Comparison of ENCODE assay signal across 23 cellular contexts in the genomic region with DNA sequence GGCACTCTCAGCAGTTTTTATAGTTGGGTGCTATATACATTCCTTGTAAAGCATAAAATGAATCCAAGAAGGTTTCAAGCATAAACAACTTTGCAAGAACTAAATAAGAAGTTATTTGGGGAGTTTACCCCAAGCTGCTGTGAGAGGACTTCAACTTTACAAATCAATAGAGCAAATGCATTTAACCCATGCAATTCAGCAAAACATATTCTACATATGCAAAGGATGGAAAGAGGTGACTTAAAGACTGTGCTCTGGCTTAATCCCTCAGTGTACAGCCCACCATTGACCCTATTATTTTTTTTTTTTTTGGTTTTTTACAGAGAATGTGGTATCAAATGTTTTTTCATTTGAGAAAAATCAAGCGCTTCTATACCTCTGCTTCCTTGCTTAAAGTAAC.
DNase-seq lines count a peak whose midpoint lies in the region; ATAC-seq, FAIRE-seq and TF ChIP-seq lines count a peak whose summit lies in the region.
"Had no signal": no experiment of that assay in that cellular context is flagged by ENCODE, and none has a peak within 500 bp of the region (broad histone marks: within the 10 kb centered on the region; RNA-seq: fewer than 3 reads in every experiment).

No MANE protein-coding gene starts in this region.

- intact Hi-C loops in aorta (cut with DNase I) = no loop called here

- no peaks in the 10 kb centered on the region for H4K20me1 ChIP-seq in GM23338 (replicated peaks; ENCODE audit: insufficient read depth)
- no peaks in the 10 kb centered on the region for H4K20me1 ChIP-seq in H9 (ENCODE audit: control insufficient read depth, insufficient read depth, insufficient read length)
- no peaks in the 10 kb centered on the region for H4K20me1 ChIP-seq in H1 (replicated peaks in 1 of 2; ENCODE audit: control insufficient read depth in 1 of 2, insufficient read depth in 2 of 2, low read length in 2 of 2)
- H4K20me1 ChIP-seq: BLaER1 treated with 17β-estradiol and CSF1 and Interleukin-3, amounts not matched to agents 10 nM and 100 nM had no signal

- no peak overlapping the region for H2BK12ac ChIP-seq in H9 (ENCODE audit: insufficient read length, low read depth, low read length)
- H2BK12ac ChIP-seq in H1 (ENCODE audit: low read depth, low read length) = no peak overlapping the region

- no peak overlapping the region for H2BK15ac ChIP-seq in H9 (ENCODE audit: low read depth, low read length)
- no peak overlapping the region for H2BK15ac ChIP-seq in H1 (ENCODE audit: low read length)

- H3K27ac Mint-ChIP-seq in GM23338 (peak overlapping the region; percentile 96), H9 (peak overlapping the region; percentile 89 to 94 (median 91))
- H3K27ac Mint-ChIP-seq: B cell; CD4-positive, alpha-beta memory T cell; CD4-positive, CD25-positive, alpha-beta regulatory T cell had no signal

- POLR2A ChIA-PET in H1 (lab: Charles Lee; ENCODE audit: partially characterized antibody) = no interaction called here

- no peak overlapping the region for H3K9ac ChIP-seq in H9 (ENCODE audit: extremely low read depth, insufficient read length, low read length)
- H3K9ac ChIP-seq in HUES64 (ENCODE audit: low read depth, low read length) = no peak overlapping the region
- H3K9ac ChIP-seq in H1 (replicated peaks in 1 of 4; ENCODE audit: extremely low read depth in 1 of 4, low read depth in 3 of 4, low read length in 3 of 4) = no peak overlapping the region
- H3K9ac ChIP-seq: BLaER1 treated with 17β-estradiol and CSF1 and Interleukin-3, amounts not matched to agents 10 nM and 100 nM had no signal

- H3K18ac ChIP-seq in H9 (ENCODE audit: insufficient read length, low read depth, low read length) (no peak overlapping the region), H1 (ENCODE audit: extremely low read depth, low read length) (no peak overlapping the region)

- TF ChIP-seq POLR2A in H1 (IDR thresholded peaks at IDR 0.05; ENCODE audit: control extremely low read depth in 1 of 2, low read depth in 2 of 2, low read length in 2 of 2) = no peak

- H3K14ac ChIP-seq in H9 (ENCODE audit: insufficient read depth, low read length) = no peak overlapping the region
- no peak overlapping the region for H3K14ac ChIP-seq in H1 (ENCODE audit: insufficient read length)

- no peak overlapping the region for H3T11ph ChIP-seq in H9 (ENCODE audit: low read length)

- H3K4me1 Mint-ChIP-seq in GM23338 = peaks cover 24% of the 10 kb centered on the region
- peaks cover 25 to 28% of the 10 kb centered on the region in 2 experiments for H3K4me1 Mint-ChIP-seq in H9
- H3K4me1 Mint-ChIP-seq: CD4-positive, alpha-beta memory T cell; CD4-positive, CD25-positive, alpha-beta regulatory T cell had no signal

- TF ChIP-seq CTCF in GM23338 (conservative IDR thresholded peaks at IDR 0.05; ENCODE audit: low read depth in 2 of 2) (no peak), H9 (conservative IDR thresholded peaks at IDR 0.05) (no peak), H1 (IDR thresholded peaks at IDR 0.05; ENCODE audit: control extremely low read depth in 1 of 3, insufficient read depth in 1 of 3, low read depth in 1 of 3, low read length in 3 of 3) (no peak)

- H3K36me3 Mint-ChIP-seq in GM23338 (ENCODE audit: low read depth) = peaks cover 12% of the 10 kb centered on the region
- peaks cover 0 to 15% (median 8%) of the 10 kb centered on the region in 3 experiments; a peak in 5 of 7 replicates for H3K36me3 Mint-ChIP-seq in H9 (ENCODE audit: insufficient read depth in 1 of 3, low read depth in 3 of 3)
- H3K36me3 Mint-ChIP-seq: CD4-positive, alpha-beta memory T cell; CD4-positive, CD25-positive, alpha-beta regulatory T cell had no signal

- H3K4me3 ChIP-seq in GM23338 (no peak overlapping the region), HUES64 (ENCODE audit: low read length) (no peak overlapping the region), H1 (ENCODE audit: extremely low read depth in 1 of 4, insufficient read depth in 2 of 4, low read depth in 3 of 4, low read length in 4 of 4) (peak overlapping the region in 1 of 4 experiments; percentile 12; a peak in 1 of 8 replicates), aorta (ENCODE audit: low read length in 2 of 2) (no peak overlapping the region)
- H3K4me3 ChIP-seq: A549; BLaER1 treated with 17β-estradiol and CSF1 and Interleukin-3, amounts not matched to agents 10 nM and 100 nM had no signal

- no peak overlapping the region for H2BK120ac ChIP-seq in H9 (ENCODE audit: low read depth, low read length, poor library complexity, severe bottlenecking)
- no peak overlapping the region for H2BK120ac ChIP-seq in H1 (replicated peaks; ENCODE audit: low read depth, low read length)

- H4K5ac ChIP-seq in H9 (ENCODE audit: insufficient read length, low read depth, low read length) (no peak overlapping the region), H1 (ENCODE audit: insufficient read length, low read depth, low read length) (peak overlapping the region; percentile 58)

- peaks cover 4% of the 10 kb centered on the region; the same call in 2 of the 3 replicates for H3K9me3 Mint-ChIP-seq in GM23338
- peaks cover 0 to 2% of the 10 kb centered on the region in 2 experiments; a peak in 2 of 5 replicates for H3K9me3 Mint-ChIP-seq in H9

- H3K79me1 ChIP-seq in H9 (ENCODE audit: insufficient read depth, low read depth, low read length, poor library complexity, severe bottlenecking) (no peaks in the 10 kb centered on the region), H1 (ENCODE audit: low read depth, low read length) (no peaks in the 10 kb centered on the region)

- no peak for TF ChIP-seq RAD21 in H1 (IDR thresholded peaks at IDR 0.05 in 1 of 2, conservative IDR thresholded peaks at IDR 0.05 in 1 of 2; ENCODE audit: low read depth in 2 of 2, low read length in 2 of 2)

- H3K9me2 ChIP-seq in GM23338 (ENCODE audit: insufficient read depth) = no peaks in the 10 kb centered on the region

- no peak for TF ChIP-seq EP300 in H1 (IDR thresholded peaks at IDR 0.05; ENCODE audit: borderline replicate concordance in 1 of 2, low read depth in 2 of 2, low read length in 2 of 2)

- H3K4me1 ChIP-seq in GM23338 (ENCODE audit: insufficient read depth) = peaks cover 25% of the 10 kb centered on the region
- no peaks in the 10 kb centered on the region; the same call in 1 of the 2 replicates for H3K4me1 ChIP-seq in H9 (ENCODE audit: insufficient read depth, low read length)
- H3K4me1 ChIP-seq in HUES64 (ENCODE audit: insufficient read depth, low read length) = peaks cover 19% of the 10 kb centered on the region; the same call in 1 of the 2 replicates
- peaks cover 0 to 6% (median 0%) of the 10 kb centered on the region in 4 experiments; a peak in 1 of 7 replicates for H3K4me1 ChIP-seq in H1 (replicated peaks in 1 of 4; ENCODE audit: control insufficient read depth in 3 of 4, insufficient read depth in 4 of 4, low read length in 3 of 4)
- no peaks in the 10 kb centered on the region for H3K4me1 ChIP-seq in aorta (ENCODE audit: control insufficient read depth in 1 of 2, insufficient read depth in 2 of 2, low read length in 2 of 2)
- H3K4me1 ChIP-seq: A549, Caco-2 had no signal

- in situ Hi-C loops in KBM-7 (cut with MboI; ENCODE audit: low pct_unique_long_range_greater_than_20kb, low sequenced_read_pairs) = no loop called here

- H3K27ac ChIP-seq in GM23338 (ENCODE audit: low read depth) (peak overlapping the region; percentile 58), H9 (ENCODE audit: insufficient read length, low read depth, low read length) (no peak overlapping the region), HUES64 (ENCODE audit: low read depth, low read length) (peak overlapping the region; percentile 62; the same call in 1 of the 2 replicates), H1 (ENCODE audit: low read depth, low read length) (no peak overlapping the region), aorta (ENCODE audit: low read depth in 1 of 2, low read length in 2 of 2) (no peak overlapping the region)
- H3K27ac ChIP-seq: 22Rv1; A549; BLaER1 treated with 17β-estradiol and CSF1 and Interleukin-3, amounts not matched to agents 10 nM and 100 nM; C4-2B had no signal

- H3K27me3 ChIP-seq in GM23338 (ENCODE audit: insufficient read depth) (no peaks in the 10 kb centered on the region), H9 (ENCODE audit: insufficient read depth, low read length) (no peaks in the 10 kb centered on the region), HUES64 (ENCODE audit: insufficient read depth, low read length) (no peaks in the 10 kb centered on the region), H1 (replicated peaks in 1 of 4; ENCODE audit: control insufficient read depth in 3 of 4, extremely low read depth in 1 of 4, insufficient read depth in 3 of 4, low read length in 3 of 4) (no peaks in the 10 kb centered on the region), aorta (ENCODE audit: control insufficient read depth in 1 of 2, insufficient read depth in 2 of 2, low read length in 1 of 2) (no peaks in the 10 kb centered on the region)
- H3K27me3 ChIP-seq: BLaER1 treated with 17β-estradiol and CSF1 and Interleukin-3, amounts not matched to agents 10 nM and 100 nM had no signal

- H3K4ac ChIP-seq in H9 (ENCODE audit: low read depth, low read length) = no peak overlapping the region
- no peak overlapping the region for H3K4ac ChIP-seq in H1 (replicated peaks; ENCODE audit: insufficient read length, low read depth, low read length)

- no peaks in the 10 kb centered on the region for H3K79me2 ChIP-seq in GM23338 (replicated peaks; ENCODE audit: insufficient read depth)
- H3K79me2 ChIP-seq in H9 (ENCODE audit: insufficient read depth, low read length) = no peaks in the 10 kb centered on the region
- H3K79me2 ChIP-seq in H1 (ENCODE audit: control insufficient read depth in 1 of 2, insufficient read depth in 2 of 2, low read length in 2 of 2) = no peaks in the 10 kb centered on the region

- H2AK5ac ChIP-seq in H9 (ENCODE audit: insufficient read length, low read length) (no peak overlapping the region), H1 (ENCODE audit: low read depth, low read length) (no peak overlapping the region)

- no peak for FAIRE-seq in H1 (lab: Jason Lieb, UNC)
- FAIRE-seq: A549, D721Med, G401.6, GM12891 had no signal

- H2BK20ac ChIP-seq in H9 (ENCODE audit: low read depth, low read length, poor library complexity, severe bottlenecking) (no peak overlapping the region), H1 (ENCODE audit: low read length) (no peak overlapping the region)

- ATAC-seq in GM23338 (peak; percentile 43; the same call in 1 of the 3 replicates), aorta (ENCODE audit: low FRiP score) (no peak), HG02623 (IDR thresholded peaks at IDR 0.05; ENCODE audit: unreplicated experiment) (no peak)
- ATAC-seq: A549 had no signal

- no CpG with 5 or more reads among the region's 1 CpG for WGBS in H9 (ENCODE audit: extremely low coverage, insufficient read length, low lambda C conversion rate)
- no CpG with 5 or more reads among the region's 1 CpG for WGBS in HUES64
- WGBS in H1 (ENCODE audit: extremely low coverage in 1 of 2, insufficient coverage in 1 of 2, insufficient read length in 1 of 2, insufficient replicate concordance in 2 of 2, low coverage in 1 of 2, low lambda C conversion rate in 2 of 2, missing lambda C conversion rate in 1 of 2), 2 experiments = 30% methylated on average over 1 of the region's 1 CpG; no CpG with 5 or more reads in 1 of the 2 experiments
- 99 to 100% methylated on average over 1 of the region's 1 CpG for WGBS in aorta, 2 donors

- H3K4me2 ChIP-seq in GM23338 (peak overlapping the region; percentile 33), H9 (ENCODE audit: insufficient read depth, insufficient read length, low read length) (no peak overlapping the region), H1 (ENCODE audit: insufficient read depth in 1 of 2, low read depth in 2 of 2, low read length in 2 of 2) (0 out of 4 replicates have a peak overlapping the region, but pooled peaks of 1 of the 2 experiments have one; percentile 15)
- H3K4me2 ChIP-seq: A549; BLaER1 treated with 17β-estradiol and CSF1 and Interleukin-3, amounts not matched to agents 10 nM and 100 nM had no signal

- CTCF ChIA-PET in H1 (lab: Charles Lee; ENCODE audit: partially characterized antibody) = no interaction called here

- H2BK5ac ChIP-seq in H9 (ENCODE audit: insufficient read length, low read length) = no peak overlapping the region
- H2BK5ac ChIP-seq in H1 (ENCODE audit: low read depth, low read length) = no peak overlapping the region

- no peaks in the 10 kb centered on the region for H3F3A ChIP-seq in GM23338 (replicated peaks; ENCODE audit: low read depth)

- DNase-seq in GM23338 (ENCODE audit: low spot score) (no peak), H9 (no peak), H1 (ENCODE audit: low read depth in 1 of 2, low spot score in 2 of 2) (no peak), aorta (no peak), KBM-7 (no peak)
- DNase-seq in stimulated activated CD4-positive, alpha-beta T cell treated with anti-CD3 and anti-CD28 coated beads, Interleukin-4, amount 100 ng/mL, for 1 hour = no peak
- DNase-seq: AML-193; Caco-2; Calu3; CD4-positive, alpha-beta memory T cell; CD4-positive, CD25-positive, alpha-beta regulatory T cell; DMS79 treated with DMSO at 0.1 percent for 48 hours; GF-D8 had no signal

- H3K27me3 Mint-ChIP-seq in GM23338 (ENCODE audit: insufficient read depth, low read depth, poor library complexity) (no peaks in the 10 kb centered on the region), H9 (ENCODE audit: low read depth) (no peaks in the 10 kb centered on the region)
- H3K27me3 Mint-ChIP-seq: B cell; CD4-positive, alpha-beta memory T cell had no signal

- H3K9me3 ChIP-seq in H9 (ENCODE audit: control insufficient read depth, low read depth, low read length) (no peaks in the 10 kb centered on the region), HUES64 (ENCODE audit: insufficient read depth, low read depth, low read length) (no peaks in the 10 kb centered on the region), H1 (ENCODE audit: insufficient read depth in 2 of 2, low read depth in 1 of 2, low read length in 1 of 2) (no peaks in the 10 kb centered on the region), aorta (ENCODE audit: control insufficient read depth, low read length) (no peaks in the 10 kb centered on the region)
- H3K9me3 ChIP-seq: BLaER1 treated with 17β-estradiol and CSF1 and Interleukin-3, amounts not matched to agents 10 nM and 100 nM; Caco-2 had no signal

- no peak overlapping the region for H3K23ac ChIP-seq in H9 (ENCODE audit: insufficient read length, low read depth, low read length)
- no peak overlapping the region for H3K23ac ChIP-seq in H1 (ENCODE audit: insufficient read length)

- H3K23me2 ChIP-seq in H9 (ENCODE audit: insufficient read length, low read depth, low read length, poor library complexity, severe bottlenecking) (no peaks in the 10 kb centered on the region), H1 (ENCODE audit: low read depth, low read length) (no peaks in the 10 kb centered on the region)

- H4K8ac ChIP-seq in H9 (replicated peaks; ENCODE audit: insufficient read length, low read depth, low read length) (no peak overlapping the region), H1 (ENCODE audit: extremely low read depth, insufficient read depth, low read length) (no peak overlapping the region)

- no peak overlapping the region for H3K56ac ChIP-seq in H9 (ENCODE audit: insufficient read length, low read depth, low read length)
- H3K56ac ChIP-seq in H1 (replicated peaks; ENCODE audit: insufficient read length, low read depth, low read length) = no peak overlapping the region

- H4K91ac ChIP-seq in H9 (ENCODE audit: insufficient read length, low read depth, low read length) (no peak overlapping the region), H1 (replicated peaks; ENCODE audit: insufficient read length, low read length) (no peak overlapping the region)

- no peak overlapping the region for H3K4me3 Mint-ChIP-seq in GM23338
- H3K4me3 Mint-ChIP-seq in H9 = no peak overlapping the region
- H3K4me3 Mint-ChIP-seq: B cell; CD4-positive, alpha-beta memory T cell; CD4-positive, CD25-positive, alpha-beta regulatory T cell had no signal

- H3K36me3 ChIP-seq in GM23338 (ENCODE audit: insufficient read depth) (no peaks in the 10 kb centered on the region), HUES64 (ENCODE audit: insufficient read depth, low read length) (no peaks in the 10 kb centered on the region), H1 (ENCODE audit: control insufficient read depth in 2 of 4, insufficient read depth in 4 of 4, low read length in 3 of 4) (no peaks in the 10 kb centered on the region), aorta (ENCODE audit: control insufficient read depth in 1 of 2, insufficient read depth in 2 of 2, low read length in 1 of 2) (no peaks in the 10 kb centered on the region)
- H3K36me3 ChIP-seq: BLaER1 treated with 17β-estradiol and CSF1 and Interleukin-3, amounts not matched to agents 10 nM and 100 nM had no signal

- H2AFZ ChIP-seq in GM23338 (no peak overlapping the region), H9 (ENCODE audit: low read length) (no peak overlapping the region), H1 (ENCODE audit: low read length) (no peak overlapping the region)

Comparison
In these comparisons a context has a peak if more than half of its experiments do, and no peak if none do; other contexts are left out.
1. H3K27ac ChIP-seq: peak in GM23338 (single experiment) and HUES64 (single experiment); none in H9 (single experiment), H1 (single experiment) and aorta (0 of 2).